Comparison of ENCODE assay signal across 1 cellular context in the genomic region with DNA sequence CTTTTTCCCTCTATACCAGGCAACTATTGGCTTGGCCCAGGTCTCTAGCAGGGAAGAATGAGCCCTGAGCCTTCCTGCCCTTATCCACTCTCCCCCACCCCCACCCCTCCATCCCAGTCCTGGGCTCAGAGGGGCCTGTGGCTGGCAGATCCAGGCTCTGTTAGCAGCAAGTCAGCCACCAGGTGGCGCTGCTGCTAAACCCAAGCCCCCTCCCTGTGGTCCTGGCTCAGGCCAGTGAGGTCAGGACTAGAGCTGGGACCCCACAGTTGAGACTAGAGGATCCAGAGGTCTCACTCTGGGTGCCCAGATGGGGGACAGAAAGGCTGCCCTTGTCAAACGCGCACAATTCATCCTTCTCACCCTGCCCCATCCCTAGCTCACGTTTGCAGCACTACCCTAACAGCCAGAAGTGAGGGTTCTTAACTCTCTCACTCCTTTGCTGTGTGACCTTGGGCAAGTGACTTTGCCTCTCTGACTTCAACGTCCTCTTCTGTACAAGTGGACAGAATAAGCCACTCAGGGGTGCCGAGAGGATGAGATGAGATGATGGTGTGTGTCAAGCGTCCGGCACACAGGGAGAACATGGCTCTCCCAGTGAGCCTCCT.
TF ChIP-seq lines count a peak whose summit lies in the region.

No MANE protein-coding gene starts in this region.

TF ChIP-seq in H1, 55 proteins besides CTCF, POLR2A, EP300 and RAD21 (continued from another document):
- TF ChIP-seq, protein P1, sequence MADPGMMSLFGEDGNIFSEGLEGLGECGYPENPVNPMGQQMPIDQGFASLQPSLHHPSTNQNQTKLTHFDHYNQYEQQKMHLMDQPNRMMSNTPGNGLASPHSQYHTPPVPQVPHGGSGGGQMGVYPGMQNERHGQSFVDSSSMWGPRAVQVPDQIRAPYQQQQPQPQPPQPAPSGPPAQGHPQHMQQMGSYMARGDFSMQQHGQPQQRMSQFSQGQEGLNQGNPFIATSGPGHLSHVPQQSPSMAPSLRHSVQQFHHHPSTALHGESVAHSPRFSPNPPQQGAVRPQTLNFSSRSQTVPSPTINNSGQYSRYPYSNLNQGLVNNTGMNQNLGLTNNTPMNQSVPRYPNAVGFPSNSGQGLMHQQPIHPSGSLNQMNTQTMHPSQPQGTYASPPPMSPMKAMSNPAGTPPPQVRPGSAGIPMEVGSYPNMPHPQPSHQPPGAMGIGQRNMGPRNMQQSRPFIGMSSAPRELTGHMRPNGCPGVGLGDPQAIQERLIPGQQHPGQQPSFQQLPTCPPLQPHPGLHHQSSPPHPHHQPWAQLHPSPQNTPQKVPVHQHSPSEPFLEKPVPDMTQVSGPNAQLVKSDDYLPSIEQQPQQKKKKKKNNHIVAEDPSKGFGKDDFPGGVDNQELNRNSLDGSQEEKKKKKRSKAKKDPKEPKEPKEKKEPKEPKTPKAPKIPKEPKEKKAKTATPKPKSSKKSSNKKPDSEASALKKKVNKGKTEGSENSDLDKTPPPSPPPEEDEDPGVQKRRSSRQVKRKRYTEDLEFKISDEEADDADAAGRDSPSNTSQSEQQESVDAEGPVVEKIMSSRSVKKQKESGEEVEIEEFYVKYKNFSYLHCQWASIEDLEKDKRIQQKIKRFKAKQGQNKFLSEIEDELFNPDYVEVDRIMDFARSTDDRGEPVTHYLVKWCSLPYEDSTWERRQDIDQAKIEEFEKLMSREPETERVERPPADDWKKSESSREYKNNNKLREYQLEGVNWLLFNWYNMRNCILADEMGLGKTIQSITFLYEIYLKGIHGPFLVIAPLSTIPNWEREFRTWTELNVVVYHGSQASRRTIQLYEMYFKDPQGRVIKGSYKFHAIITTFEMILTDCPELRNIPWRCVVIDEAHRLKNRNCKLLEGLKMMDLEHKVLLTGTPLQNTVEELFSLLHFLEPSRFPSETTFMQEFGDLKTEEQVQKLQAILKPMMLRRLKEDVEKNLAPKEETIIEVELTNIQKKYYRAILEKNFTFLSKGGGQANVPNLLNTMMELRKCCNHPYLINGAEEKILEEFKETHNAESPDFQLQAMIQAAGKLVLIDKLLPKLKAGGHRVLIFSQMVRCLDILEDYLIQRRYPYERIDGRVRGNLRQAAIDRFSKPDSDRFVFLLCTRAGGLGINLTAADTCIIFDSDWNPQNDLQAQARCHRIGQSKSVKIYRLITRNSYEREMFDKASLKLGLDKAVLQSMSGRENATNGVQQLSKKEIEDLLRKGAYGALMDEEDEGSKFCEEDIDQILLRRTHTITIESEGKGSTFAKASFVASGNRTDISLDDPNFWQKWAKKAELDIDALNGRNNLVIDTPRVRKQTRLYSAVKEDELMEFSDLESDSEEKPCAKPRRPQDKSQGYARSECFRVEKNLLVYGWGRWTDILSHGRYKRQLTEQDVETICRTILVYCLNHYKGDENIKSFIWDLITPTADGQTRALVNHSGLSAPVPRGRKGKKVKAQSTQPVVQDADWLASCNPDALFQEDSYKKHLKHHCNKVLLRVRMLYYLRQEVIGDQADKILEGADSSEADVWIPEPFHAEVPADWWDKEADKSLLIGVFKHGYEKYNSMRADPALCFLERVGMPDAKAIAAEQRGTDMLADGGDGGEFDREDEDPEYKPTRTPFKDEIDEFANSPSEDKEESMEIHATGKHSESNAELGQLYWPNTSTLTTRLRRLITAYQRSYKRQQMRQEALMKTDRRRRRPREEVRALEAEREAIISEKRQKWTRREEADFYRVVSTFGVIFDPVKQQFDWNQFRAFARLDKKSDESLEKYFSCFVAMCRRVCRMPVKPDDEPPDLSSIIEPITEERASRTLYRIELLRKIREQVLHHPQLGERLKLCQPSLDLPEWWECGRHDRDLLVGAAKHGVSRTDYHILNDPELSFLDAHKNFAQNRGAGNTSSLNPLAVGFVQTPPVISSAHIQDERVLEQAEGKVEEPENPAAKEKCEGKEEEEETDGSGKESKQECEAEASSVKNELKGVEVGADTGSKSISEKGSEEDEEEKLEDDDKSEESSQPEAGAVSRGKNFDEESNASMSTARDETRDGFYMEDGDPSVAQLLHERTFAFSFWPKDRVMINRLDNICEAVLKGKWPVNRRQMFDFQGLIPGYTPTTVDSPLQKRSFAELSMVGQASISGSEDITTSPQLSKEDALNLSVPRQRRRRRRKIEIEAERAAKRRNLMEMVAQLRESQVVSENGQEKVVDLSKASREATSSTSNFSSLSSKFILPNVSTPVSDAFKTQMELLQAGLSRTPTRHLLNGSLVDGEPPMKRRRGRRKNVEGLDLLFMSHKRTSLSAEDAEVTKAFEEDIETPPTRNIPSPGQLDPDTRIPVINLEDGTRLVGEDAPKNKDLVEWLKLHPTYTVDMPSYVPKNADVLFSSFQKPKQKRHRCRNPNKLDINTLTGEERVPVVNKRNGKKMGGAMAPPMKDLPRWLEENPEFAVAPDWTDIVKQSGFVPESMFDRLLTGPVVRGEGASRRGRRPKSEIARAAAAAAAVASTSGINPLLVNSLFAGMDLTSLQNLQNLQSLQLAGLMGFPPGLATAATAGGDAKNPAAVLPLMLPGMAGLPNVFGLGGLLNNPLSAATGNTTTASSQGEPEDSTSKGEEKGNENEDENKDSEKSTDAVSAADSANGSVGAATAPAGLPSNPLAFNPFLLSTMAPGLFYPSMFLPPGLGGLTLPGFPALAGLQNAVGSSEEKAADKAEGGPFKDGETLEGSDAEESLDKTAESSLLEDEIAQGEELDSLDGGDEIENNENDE (IDR thresholded peaks at IDR 0.05; ENCODE audit: insufficient replicate concordance, low read length), result no peak
- TF ChIP-seq KDM1A (IDR thresholded peaks at IDR 0.05; ENCODE audit: borderline replicate concordance, low read length) (peak; percentile 88; the same call in 1 of the 2 replicates), HDAC2 (IDR thresholded peaks at IDR 0.05; ENCODE audit: borderline replicate concordance in 1 of 2, low read depth in 2 of 2, low read length in 2 of 2) (peak in 1 of 2 experiments; percentile 53; a peak in 1 of 4 replicates)
